Comparison of ENCODE assay signal across 8 cellular contexts in the genomic region with DNA sequence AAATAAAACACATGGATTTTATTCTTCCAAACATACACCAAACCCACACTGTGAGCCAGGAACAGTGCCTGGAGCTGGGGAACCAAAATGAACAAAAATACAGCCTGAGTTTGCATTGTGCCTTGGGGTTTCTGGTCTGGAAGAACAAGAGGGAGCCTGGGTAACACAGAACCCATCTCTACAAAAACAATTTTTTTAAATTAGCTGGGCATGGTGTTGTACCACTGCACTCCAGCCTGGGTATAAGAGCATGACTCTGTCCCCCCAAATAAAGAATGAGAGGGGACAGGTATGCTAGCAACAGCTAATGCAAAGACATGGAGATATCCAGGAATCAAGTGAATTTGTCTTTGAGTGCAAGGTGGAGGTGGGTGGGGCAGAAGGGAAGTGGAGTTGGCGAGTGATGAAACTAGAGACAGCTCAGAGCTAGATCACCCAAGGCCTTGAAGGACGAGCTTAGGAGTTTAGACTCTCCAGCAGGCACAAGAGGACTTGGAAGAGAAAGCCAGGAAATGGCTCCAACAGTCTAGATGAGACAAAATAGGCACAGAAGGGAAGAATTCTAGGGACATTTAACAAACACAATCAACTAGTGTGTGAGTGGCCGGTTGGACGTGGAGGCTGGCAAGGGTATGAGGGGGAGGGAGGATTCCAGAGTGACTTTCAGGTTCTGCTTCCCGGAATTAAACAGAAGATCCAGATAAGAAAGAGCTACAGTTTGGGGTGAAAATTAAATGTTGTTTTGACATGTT. TPM values are rescaled to one million over a fixed set of nuclear protein-coding genes. Genes with fewer than 3 reads are reported as not detected.
A peak's percentile ranks its signal among the peaks of the same experiment; 100 is the strongest.
DNase-seq lines count a peak whose midpoint lies in the region; ATAC-seq, FAIRE-seq and TF ChIP-seq lines count a peak whose summit lies in the region.

No MANE protein-coding gene starts in this region.

- H2AK5ac ChIP-seq in mesendoderm (ENCODE audit: low read length), result no peak overlapping the region

- no peak for DNase-seq in GM18507 (ENCODE audit: extremely low spot score, insufficient read length, low read depth)
- peak in 1 of 34 experiments; percentile 26 for DNase-seq in T-cell
- DNase-seq in esophagus muscularis mucosa (ENCODE audit: extremely low spot score), result no peak
- DNase-seq in NCI-H524 treated with DMSO at 0.1 percent for 48 hours (lab: John Stamatoyannopoulos, UW), result no peak
- no peak for DNase-seq in mesendoderm

- no peaks in the 10 kb centered on the region for H3K27me3 Mint-ChIP-seq in T-cell

- ATAC-seq in T-cell (replicated peaks in 1 of 4) (peak; percentile 42 to 60 (median 55)), HG02763 (IDR thresholded peaks at IDR 0.05; ENCODE audit: unreplicated experiment) (no peak), GM19467 (IDR thresholded peaks at IDR 0.05; ENCODE audit: unreplicated experiment) (no peak)

- peak overlapping the region; percentile 65 to 71 (median 68) for H3K4me3 Mint-ChIP-seq in T-cell

- H3K36me3 ChIP-seq in esophagus muscularis mucosa (peaks cover 0 to 14% (median 4%) of the 10 kb centered on the region in 4 donors), mesendoderm (ENCODE audit: control insufficient read depth, insufficient read depth, low read length) (no peaks in the 10 kb centered on the region)

- H3K4me2 ChIP-seq in mesendoderm (ENCODE audit: low read length), result no peak overlapping the region

- 27% methylated on average over 5 of the region's 5 CpGs for WGBS in esophagus muscularis mucosa
- WGBS in mesendoderm (ENCODE audit: extremely low coverage, insufficient coverage, low lambda C conversion rate), result no CpG with 5 or more reads among the region's 5 CpGs

- TF ChIP-seq CTCF in esophagus muscularis mucosa (IDR thresholded peaks at IDR 0.05), result no peak

- H2BK5ac ChIP-seq in mesendoderm (ENCODE audit: low read length), result no peak overlapping the region

- no peaks in the 10 kb centered on the region for H3K9me3 Mint-ChIP-seq in T-cell

- peaks cover 71 to 81% (median 80%) of the 10 kb centered on the region in 3 donors for H3K4me1 Mint-ChIP-seq in T-cell

- H3K36me3 Mint-ChIP-seq in T-cell, result peaks cover 18% of the 10 kb centered on the region

- H3K27me3 ChIP-seq in esophagus muscularis mucosa, result no peaks in the 10 kb centered on the region
- H3K27me3 ChIP-seq in mesendoderm (ENCODE audit: insufficient read depth, low read length, poor library complexity), result no peaks in the 10 kb centered on the region

- CTCF ChIA-PET in T-cell (lab: Charles Lee), result interaction anchor here in 1 of 2 donors (0.6 to 1.6 kb wide), 8 partner anchors 10 to 77 kb away, joined by 3 to 6 read pairs (median 4); no protein-coding TSS in a partner anchor

- POLR2A ChIA-PET in T-cell (lab: Charles Lee), result interaction anchor here (0.6 to 1.1 kb wide), 6 partner anchors 10 to 77 kb away, joined by 3 to 5 read pairs (median 4); no protein-coding TSS in a partner anchor

- H4K5ac ChIP-seq in mesendoderm (ENCODE audit: low read length), result no peak overlapping the region

- H2BK15ac ChIP-seq in mesendoderm (replicated peaks; ENCODE audit: low read depth), result no peak overlapping the region

- H3K27ac Mint-ChIP-seq in T-cell, result peak overlapping the region; percentile 90 to 93

- no peak for TF ChIP-seq EP300 in esophagus muscularis mucosa (IDR thresholded peaks at IDR 0.05)

- H3K4me3 ChIP-seq in esophagus muscularis mucosa (no peak overlapping the region), skin epidermis (no peak overlapping the region), mesendoderm (ENCODE audit: low read length) (no peak overlapping the region)

- peak; percentile 74 for FAIRE-seq in GM18507 (lab: Jason Lieb, UNC)

- no peak overlapping the region for H3K56ac ChIP-seq in mesendoderm (ENCODE audit: low read length)

- intact Hi-C loops in esophagus muscularis mucosa (cut with DNase I), result no loop called here

- H3K23ac ChIP-seq in mesendoderm (ENCODE audit: low read length), result no peak overlapping the region

- no peaks in the 10 kb centered on the region for H3K79me1 ChIP-seq in mesendoderm (ENCODE audit: low read length)

- no peak overlapping the region for H3K18ac ChIP-seq in mesendoderm (ENCODE audit: low read length)

- H4K8ac ChIP-seq in mesendoderm (ENCODE audit: low read depth, low read length), result no peak overlapping the region

- H3K4ac ChIP-seq in mesendoderm (ENCODE audit: low read depth, low read length), result no peak overlapping the region

- H3K9me3 ChIP-seq in esophagus muscularis mucosa, result no peaks in the 10 kb centered on the region

- no peak overlapping the region for H2BK120ac ChIP-seq in mesendoderm (ENCODE audit: low read depth, low read length)

- no peak for TF ChIP-seq POLR2A in esophagus muscularis mucosa (IDR thresholded peaks at IDR 0.05; ENCODE audit: low read depth)

- H3K9ac ChIP-seq in mesendoderm (ENCODE audit: low read length), result no peak overlapping the region

- H3K4me1 ChIP-seq in esophagus muscularis mucosa (peaks cover 16 to 100% (median 92%) of the 10 kb centered on the region in 4 donors), mesendoderm (ENCODE audit: control insufficient read depth, low read depth, low read length) (no peaks in the 10 kb centered on the region)

- H3K79me2 ChIP-seq in mesendoderm (ENCODE audit: control insufficient read depth, insufficient read depth, low read length), result no peaks in the 10 kb centered on the region

- H3K27ac ChIP-seq in esophagus muscularis mucosa (replicated peaks in 1 of 4) (peak overlapping the region; percentile 71 to 81 (median 80)), skin epidermis (peak overlapping the region in 20 of 21 experiments; percentile 5 to 89 (median 73)), mesendoderm (ENCODE audit: low read depth, low read length) (no peak overlapping the region)

RNA-seq across cellular contexts. Expression of gene FNBP1, which starts 47.4 kb away (rescaled TPM):
- total RNA-seq in T-cell (100 to 1,000 TPM; 166 to 211 (median 182) TPM), esophagus muscularis mucosa (100 to 1,000 TPM; 177 to 317 (median 254) TPM)
- 18.0 TPM for polyA plus RNA-seq in mesendoderm (2013, experiment 1 of 2)
- 18.4 TPM for polyA plus RNA-seq in mesendoderm (2013, experiment 2 of 2)

RNA-seq across cellular contexts. Expression of gene GPR107, which starts 58.1 kb away (rescaled TPM):
- total RNA-seq in T-cell (10 to 100 TPM; 21.3 to 29.1 (median 22.1) TPM), esophagus muscularis mucosa (10 to 100 TPM; 19.9 to 34.7 (median 30.8) TPM)
- polyA plus RNA-seq in mesendoderm (2013, experiment 1 of 2), result 16.4 TPM
- 16.2 TPM for polyA plus RNA-seq in mesendoderm (2013, experiment 2 of 2)

Comparison
In these comparisons a context has a peak if more than half of its experiments do, and no peak if none do; other contexts are left out.
1. ATAC-seq: peak in T-cell (4 of 4); none in HG02763 (single experiment) and GM19467 (single experiment).